ENCODE assay signal across 8 cellular contexts in the genomic region with DNA sequence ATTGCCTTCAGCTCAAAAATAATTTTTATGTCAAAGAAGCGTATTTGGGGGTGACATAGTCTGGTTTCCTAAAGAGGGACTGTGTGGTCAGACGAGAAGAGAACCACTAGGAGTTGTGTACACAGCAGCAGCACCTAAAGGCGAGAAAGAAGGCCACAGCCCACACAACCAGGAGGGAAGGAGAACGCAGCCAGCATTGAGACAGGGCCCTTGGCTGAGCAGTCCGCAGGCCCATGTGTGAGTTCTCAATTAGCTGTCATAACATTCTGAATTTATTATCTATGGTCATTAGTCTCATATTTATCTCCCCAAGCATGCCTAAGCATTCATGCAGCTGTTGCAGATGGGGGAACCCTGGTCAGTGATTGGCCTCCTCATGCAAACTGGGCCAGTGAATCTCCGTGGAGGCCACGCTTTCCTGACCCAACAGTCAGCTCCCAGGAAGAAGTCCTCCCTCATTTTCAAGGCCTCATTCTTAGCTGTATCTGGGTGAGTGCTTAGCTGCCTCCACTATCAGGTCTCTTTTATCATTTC.
DNase-seq lines count a peak whose midpoint lies in the region; ATAC-seq, FAIRE-seq and TF ChIP-seq lines count a peak whose summit lies in the region.

No MANE protein-coding gene starts in this region.

- H3K4me3 Mint-ChIP-seq in activated naive CD4-positive, alpha-beta T cell treated with anti-CD3 and anti-CD28 coated beads, Interleukin-2, amount 10 ng/mL, durations not matched to agents 7 days and 5 days: no peak overlapping the region
- H3K4me3 Mint-ChIP-seq in MCF 10A (ENCODE audit: unreplicated experiment): no peak overlapping the region

- intact Hi-C loops in MCF 10A (cut with micrococcal nuclease): no loop called here

- H3K27me3 ChIP-seq in ectodermal cell (ENCODE audit: control insufficient read depth, insufficient read depth, low read length, poor library complexity, severe bottlenecking): no peaks in the 10 kb centered on the region

- H3K36me3 Mint-ChIP-seq in activated naive CD4-positive, alpha-beta T cell treated with anti-CD3 and anti-CD28 coated beads, Interleukin-2, amount 10 ng/mL, durations not matched to agents 7 days and 5 days: peaks cover 3% of the 10 kb centered on the region
- no peaks in the 10 kb centered on the region for H3K36me3 Mint-ChIP-seq in MCF 10A (ENCODE audit: insufficient read depth, unreplicated experiment)

- no peaks in the 10 kb centered on the region for H3K4me1 Mint-ChIP-seq in activated naive CD4-positive, alpha-beta T cell treated with anti-CD3 and anti-CD28 coated beads, Interleukin-2, amount 10 ng/mL, durations not matched to agents 7 days and 5 days
- H3K4me1 Mint-ChIP-seq in MCF 10A (ENCODE audit: insufficient read depth, unreplicated experiment): no peaks in the 10 kb centered on the region

- no peaks in the 10 kb centered on the region for H3K36me3 ChIP-seq in ectodermal cell (ENCODE audit: control insufficient read depth, insufficient read depth, low read length)

- peak overlapping the region; percentile 68 for H3K27ac ChIP-seq in ectodermal cell (ENCODE audit: insufficient read depth, low read depth, low read length, poor library complexity, severe bottlenecking)

- CTCF ChIA-PET in activated naive CD4-positive, alpha-beta T cell treated with anti-CD3 and anti-CD28 coated beads, Interleukin-2, amount 10 ng/mL, durations not matched to agents 7 days and 5 days (lab: Charles Lee): no interaction called here
- CTCF ChIA-PET in MCF 10A (lab: Yijun Ruan, JAX): interaction anchor here (1.0 to 1.2 kb wide), 2 partner anchors 13 to 46 kb away, joined by 3 to 4 read pairs; no protein-coding TSS in a partner anchor

- H3K9me3 ChIP-seq in ectodermal cell (ENCODE audit: control insufficient read depth, low read length): peaks cover 5% of the 10 kb centered on the region

- FAIRE-seq in GM19239 (lab: Jason Lieb, UNC): peak; percentile 89

- no peak overlapping the region for H3K4me3 ChIP-seq in ectodermal cell (ENCODE audit: insufficient read depth, low read depth, low read length)

- POLR2A ChIA-PET in MCF 10A (lab: Yijun Ruan, JAX): interaction anchor here (1.2 to 1.3 kb wide), 2 partner anchors 11 to 23 kb away, joined by 4 to 8 read pairs; no protein-coding TSS in a partner anchor

- H3K9me3 Mint-ChIP-seq in activated naive CD4-positive, alpha-beta T cell treated with anti-CD3 and anti-CD28 coated beads, Interleukin-2, amount 10 ng/mL, durations not matched to agents 7 days and 5 days: peaks cover 8% of the 10 kb centered on the region
- H3K9me3 Mint-ChIP-seq in MCF 10A (ENCODE audit: unreplicated experiment): no peaks in the 10 kb centered on the region

- no TSS peak for BruUV-seq in MCF 10A (replicated peaks; lab: Mats Ljungman, UMichigan)

- peak; percentile 52 for ATAC-seq in HG03039 (IDR thresholded peaks at IDR 0.05; ENCODE audit: unreplicated experiment)

- no peak overlapping the region for H3K27ac Mint-ChIP-seq in activated naive CD4-positive, alpha-beta T cell treated with anti-CD3 and anti-CD28 coated beads, Interleukin-2, amount 10 ng/mL, durations not matched to agents 7 days and 5 days
- H3K27ac Mint-ChIP-seq in MCF 10A (ENCODE audit: low read depth, unreplicated experiment): no peak overlapping the region

- peaks cover 17% of the 10 kb centered on the region for H3K4me1 ChIP-seq in ectodermal cell (ENCODE audit: control insufficient read depth, insufficient read depth, low read length)

- no peaks in the 10 kb centered on the region for H3K27me3 Mint-ChIP-seq in activated naive CD4-positive, alpha-beta T cell treated with anti-CD3 and anti-CD28 coated beads, Interleukin-2, amount 10 ng/mL, durations not matched to agents 7 days and 5 days
- H3K27me3 Mint-ChIP-seq in MCF 10A (ENCODE audit: insufficient read depth, unreplicated experiment): no peaks in the 10 kb centered on the region

- DNase-seq in GM19239 (ENCODE audit: insufficient read length, low spot score) (no peak), retina (peak; percentile 45), hippocampal formation (lab: John Stamatoyannopoulos, UW) (no peak), MCF 10A (ENCODE audit: unreplicated experiment) (no peak)
- DNase-seq in activated naive CD4-positive, alpha-beta T cell treated with Interleukin-2 at 50 U/mL for 16 hours: no peak
- DNase-seq in activated naive CD4-positive, alpha-beta T cell treated with anti-CD3 and anti-CD28 coated beads, Interleukin-2, amount 10 ng/mL, durations not matched to agents 7 days and 5 days: no peak

- TF ChIP-seq CTCF in MCF 10A (IDR thresholded peaks at IDR 0.05; ENCODE audit: unreplicated experiment): no peak

- WGBS in ectodermal cell, 2 experiments: 47 to 50% methylated on average over 7 of the region's 7 CpGs
